In genomic region chr9:100700689-100701318, GRCh38 we compare ENCODE assay signal across 8 cellular contexts.
DNase-seq lines count a peak whose midpoint lies in the region; ATAC-seq and TF ChIP-seq lines count a peak whose summit lies in the region.

No MANE protein-coding gene starts in this region.

- no TSS peak for BruUV-seq in PC-3 (replicated peaks; lab: Mats Ljungman, UMichigan)

- H3F3A ChIP-seq in PC-3 (ENCODE audit: low read length, unreplicated experiment), result no peaks in the 10 kb centered on the region

- intact Hi-C loops in PC-3 (cut with micrococcal nuclease), result no loop called here

- no peaks in the 10 kb centered on the region for H3K9me3 ChIP-seq in PC-3 (ENCODE audit: low read length)

- ATAC-seq in HG03354 (IDR thresholded peaks at IDR 0.05; ENCODE audit: poor library complexity, severe bottlenecking, unreplicated experiment), result peak; percentile 71
- no peak for ATAC-seq in PC-3
- no peak for ATAC-seq in GM21390 (IDR thresholded peaks at IDR 0.05; ENCODE audit: unreplicated experiment)
- no peak for ATAC-seq in HG02678 (IDR thresholded peaks at IDR 0.05; ENCODE audit: unreplicated experiment)

- POLR2A ChIA-PET in PC-3 (lab: Charles Lee; ENCODE audit: unreplicated experiment), result no interaction called here

- CTCF ChIA-PET in PC-3 (lab: Charles Lee), result no interaction called here

- H2AFZ ChIP-seq in PC-3 (ENCODE audit: low read length), result no peak overlapping the region

- no peaks in the 10 kb centered on the region; the same call in 1 of the 2 replicates for H3K36me3 ChIP-seq in PC-3 (ENCODE audit: low read depth, low read length)

- no peak overlapping the region for H3K4me3 ChIP-seq in PC-3 (ENCODE audit: low read length)

- H3K9me2 ChIP-seq in PC-3 (replicated peaks; ENCODE audit: low read length), result no peaks in the 10 kb centered on the region

- H3K4me1 ChIP-seq in PC-3 (ENCODE audit: insufficient read depth, low read length), result no peaks in the 10 kb centered on the region

- no peak overlapping the region for H3K27ac ChIP-seq in PC-3 (ENCODE audit: low read length)

- H3K9ac ChIP-seq in PC-3 (ENCODE audit: low read length), result no peak overlapping the region

- peak; percentile 48 for DNase-seq in ELR (ENCODE audit: low read depth)
- DNase-seq in PC-3, result peak; percentile 22
- DNase-seq in glomerular visceral epithelial cell (ENCODE audit: extremely low spot score), result peak; percentile 5
- DNase-seq in GM19238 (ENCODE audit: insufficient read length, low spot score), result no peak
- DNase-seq in kidney glomerular epithelial cell (lab: John Stamatoyannopoulos, UW), result no peak

- H3K27me3 ChIP-seq in PC-3 (ENCODE audit: low read length), result no peaks in the 10 kb centered on the region

- TF ChIP-seq CTCF in PC-3 (conservative IDR thresholded peaks at IDR 0.05; ENCODE audit: low read depth, low read length), result peak; percentile 64

- no peaks in the 10 kb centered on the region for H3K79me2 ChIP-seq in PC-3 (ENCODE audit: low read length)

- H3K4me2 ChIP-seq in PC-3 (ENCODE audit: low read length), result no peak overlapping the region

- no peaks in the 10 kb centered on the region for H4K20me1 ChIP-seq in PC-3 (ENCODE audit: low read length)

Comparison
In these comparisons a context has a peak if more than half of its experiments do, and no peak if none do; other contexts are left out.
1. DNase-seq: peak in ELR (single experiment), PC-3 (single experiment) and glomerular visceral epithelial cell (single experiment); none in GM19238 (single experiment) and kidney glomerular epithelial cell (single experiment).